9 cellular contexts compared by ENCODE assay signal in the genomic region with DNA sequence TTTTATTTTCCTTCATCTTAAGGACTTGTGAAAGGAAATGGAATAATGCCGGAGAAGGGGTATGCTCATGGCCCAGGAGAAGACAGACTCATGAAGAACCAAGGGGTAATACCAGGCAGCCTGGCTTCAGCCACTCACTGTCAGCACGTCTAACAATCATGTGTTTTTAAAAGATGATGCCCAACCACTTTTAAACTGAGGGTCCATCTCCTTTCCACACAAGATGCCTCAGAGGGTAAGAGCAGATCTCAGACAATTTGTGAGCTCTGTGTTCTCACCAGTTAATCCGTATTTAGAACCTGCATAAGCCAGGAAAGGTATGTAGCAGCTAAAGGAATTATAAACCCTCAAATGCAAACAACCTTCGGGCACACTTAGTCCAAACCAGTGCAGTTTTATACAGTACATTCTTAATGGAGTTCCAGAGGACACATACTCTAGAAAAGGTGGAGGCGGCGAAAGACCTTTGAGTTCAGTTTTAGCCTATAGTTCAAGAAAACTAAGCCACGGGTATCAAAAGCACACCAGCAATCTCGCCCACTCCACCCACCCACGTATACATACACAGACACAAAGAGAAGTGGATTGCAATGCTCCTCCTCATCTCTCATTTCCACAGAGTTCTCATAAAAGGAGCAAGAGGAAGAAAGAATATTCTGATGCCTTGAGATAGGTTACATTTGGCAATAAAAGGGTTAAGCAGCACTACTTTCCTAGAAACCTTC. TPM values are rescaled to one million over a fixed set of nuclear protein-coding genes. Genes with fewer than 3 reads are reported as not detected.
A peak's percentile ranks its signal among the peaks of the same experiment; 100 is the strongest.
DNase-seq lines count a peak whose midpoint lies in the region; ATAC-seq, FAIRE-seq and TF ChIP-seq lines count a peak whose summit lies in the region.
"Had no signal": no experiment of that assay in that cellular context is flagged by ENCODE, and none has a peak within 500 bp of the region (broad histone marks: within the 10 kb centered on the region; RNA-seq: fewer than 3 reads in every experiment).

No MANE protein-coding gene starts in this region.

- peaks cover 8 to 13% of the 10 kb centered on the region in 2 donors for H3K36me3 Mint-ChIP-seq in activated T-cell treated with anti-CD3 and anti-CD28 coated beads, Interleukin-2, amount 50 U/mL, for 72 hours (ENCODE audit: insufficient read depth in 2 of 2)
- H3K36me3 Mint-ChIP-seq in type B pancreatic cell: peaks cover 14% of the 10 kb centered on the region

- H3K9me3 ChIP-seq in keratinocyte (ENCODE audit: control insufficient read depth, low read depth, low read length): no peaks in the 10 kb centered on the region
- H3K9me3 ChIP-seq in Peyer's patch: no peaks in the 10 kb centered on the region

- peak; percentile 53 for DNase-seq in stimulated activated CD4-positive, alpha-beta T cell treated with anti-CD3 and anti-CD28 coated beads, Interleukin-2, amount 100 ng/mL, for 4 hours (ENCODE audit: low read depth)
- DNase-seq in stimulated activated CD4-positive, alpha-beta T cell treated with anti-CD3 and anti-CD28 coated beads, Interleukin-4, amount 100 ng/mL, for 24 hours: no peak
- no peak for DNase-seq in activated T-cell treated with anti-CD3 and anti-CD28 coated beads, Interleukin-2, amount 50 U/mL, for 72 hours
- DNase-seq in keratinocyte (ENCODE audit: low read depth, low spot score) (no peak), type B pancreatic cell (ENCODE audit: extremely low spot score, unreplicated experiment) (no peak), Peyer's patch (no peak), cerebellar nuclear complex (lab: John Stamatoyannopoulos, UW) (no peak)
- DNase-seq: NCI-H524 treated with DMSO at 0.1 percent for 48 hours had no signal

- H3K9me1 ChIP-seq in keratinocyte (ENCODE audit: control insufficient read depth, extremely low read depth, insufficient read depth, low read length): no peaks in the 10 kb centered on the region

- dilution Hi-C loops in keratinocyte (cut with MboI; ENCODE audit: extremely low pct_ligation_motif_present, low sequenced_read_pairs): no loop called here

- H3K27me3 Mint-ChIP-seq in activated T-cell treated with anti-CD3 and anti-CD28 coated beads, Interleukin-2, amount 50 U/mL, for 72 hours (ENCODE audit: low read depth): no peaks in the 10 kb centered on the region
- H3K27me3 Mint-ChIP-seq in type B pancreatic cell: no peaks in the 10 kb centered on the region

- FAIRE-seq in keratinocyte (lab: Jason Lieb, UNC): no peak

- TF ChIP-seq POLR2A in Peyer's patch (IDR thresholded peaks at IDR 0.05): no peak

- H4K20me1 ChIP-seq in keratinocyte (ENCODE audit: control insufficient read depth, extremely low read depth, insufficient read depth, low read length): peaks cover 6% of the 10 kb centered on the region

- H3K4me3 ChIP-seq in keratinocyte (ENCODE audit: control insufficient read depth in 2 of 3, extremely low read depth in 1 of 3, insufficient read depth in 2 of 3, low read depth in 1 of 3, low read length in 3 of 3): peak overlapping the region in 2 of 3 experiments; percentile 76 to 83
- H3K4me3 ChIP-seq in Peyer's patch: peak overlapping the region in 1 of 4 donors; percentile 80

- H3K79me2 ChIP-seq in keratinocyte (ENCODE audit: control insufficient read depth, insufficient read depth, low read length): peaks cover 74% of the 10 kb centered on the region

- H3K4me1 ChIP-seq in keratinocyte (ENCODE audit: control insufficient read depth, extremely low read depth, insufficient read depth, low read length): peaks cover 22% of the 10 kb centered on the region
- peaks cover 0 to 30% (median 5%) of the 10 kb centered on the region in 4 donors for H3K4me1 ChIP-seq in Peyer's patch

- H3K9ac ChIP-seq in keratinocyte (ENCODE audit: control insufficient read depth, extremely low read depth, insufficient read depth, low read length): no peak overlapping the region

- H3K36me3 ChIP-seq in keratinocyte (ENCODE audit: control insufficient read depth in 2 of 2, extremely low read depth in 1 of 2, insufficient read depth in 2 of 2, low read length in 2 of 2) (peaks cover 3 to 19% of the 10 kb centered on the region in 2 experiments), Peyer's patch (peaks cover 0 to 8% (median 0%) of the 10 kb centered on the region in 3 donors)

- peak overlapping the region; percentile 92 for H3K4me2 ChIP-seq in keratinocyte (ENCODE audit: control insufficient read depth, extremely low read depth, insufficient read depth, low read depth, low read length)

- TF ChIP-seq CTCF in keratinocyte (optimal IDR thresholded peaks at IDR 0.05 in 1 of 3, IDR thresholded peaks at IDR 0.05 in 1 of 3, conservative IDR thresholded peaks at IDR 0.05 in 1 of 3; ENCODE audit: extremely low read depth in 1 of 3, insufficient read depth in 2 of 3, low read length in 3 of 3) (no peak), type B pancreatic cell (conservative IDR thresholded peaks at IDR 0.05) (no peak), Peyer's patch (IDR thresholded peaks at IDR 0.05) (no peak)

- ATAC-seq in activated T-cell treated with anti-CD3 and anti-CD28 coated beads, Interleukin-2, amount 50 U/mL, for 72 hours (replicated peaks in 1 of 2): no peak
- ATAC-seq in HG02840 (IDR thresholded peaks at IDR 0.05; ENCODE audit: low FRiP score, unreplicated experiment): no peak

- H3K27ac Mint-ChIP-seq in activated T-cell treated with anti-CD3 and anti-CD28 coated beads, Interleukin-2, amount 50 U/mL, for 72 hours: peak overlapping the region; percentile 94
- H3K27ac Mint-ChIP-seq in type B pancreatic cell: no peak overlapping the region

- peak overlapping the region; percentile 92 to 98 for H3K4me3 Mint-ChIP-seq in activated T-cell treated with anti-CD3 and anti-CD28 coated beads, Interleukin-2, amount 50 U/mL, for 72 hours
- peak overlapping the region; percentile 97 for H3K4me3 Mint-ChIP-seq in type B pancreatic cell

- H3K27ac ChIP-seq in keratinocyte (ENCODE audit: control insufficient read depth, insufficient read depth, low read length) (no peak overlapping the region), Peyer's patch (peak overlapping the region in 2 of 4 donors; percentile 6 to 15)

- H2AFZ ChIP-seq in keratinocyte (ENCODE audit: control insufficient read depth, low read length): no peak overlapping the region

- H3K27me3 ChIP-seq in keratinocyte (ENCODE audit: control insufficient read depth, extremely low read depth, insufficient read depth, low read length) (no peaks in the 10 kb centered on the region), Peyer's patch (no peaks in the 10 kb centered on the region)

- H3K4me1 Mint-ChIP-seq in activated T-cell treated with anti-CD3 and anti-CD28 coated beads, Interleukin-2, amount 50 U/mL, for 72 hours (ENCODE audit: low read depth): peaks cover 66% of the 10 kb centered on the region
- H3K4me1 Mint-ChIP-seq in type B pancreatic cell (ENCODE audit: unreplicated experiment): peaks cover 32% of the 10 kb centered on the region

- H3K9me3 Mint-ChIP-seq in activated T-cell treated with anti-CD3 and anti-CD28 coated beads, Interleukin-2, amount 50 U/mL, for 72 hours: no peaks in the 10 kb centered on the region
- H3K9me3 Mint-ChIP-seq in type B pancreatic cell: no peaks in the 10 kb centered on the region

RNA-seq across cellular contexts. Expression of a gene that starts 2.6 kb away (rescaled TPM):
- 100 to 1,000 TPM; 162 to 165 TPM for total RNA-seq in activated T-cell treated with anti-CD3 and anti-CD28 coated beads, Interleukin-2, amount 50 U/mL, for 72 hours
- polyA plus RNA-seq in keratinocyte: 64.7 to 130 TPM (median 72.0 TPM) in 3 replicates
- 91.7 TPM for polyA plus RNA-seq in keratinocyte (2011; ENCODE audit: low read depth)
- polyA plus RNA-seq in keratinocyte (2011; cell fraction: cytosol; rRNA removed): 67.7 and 75.4 TPM in 2 replicates
- polyA plus RNA-seq in keratinocyte (2011; cell fraction: nucleus; rRNA removed): 293 and 301 TPM in 2 replicates
- 95.0 and 130 TPM in 2 replicates for polyA plus RNA-seq in keratinocyte (2012; ENCODE audit: low replicate concordance)
- polyA minus RNA-seq in keratinocyte: 205 to 374 TPM (median 259 TPM) in 3 replicates
- polyA minus RNA-seq in keratinocyte (2011; cell fraction: cytosol; rRNA and poly(A)+ RNA removed): 93.6 TPM
- 223 and 351 TPM in 2 replicates for polyA minus RNA-seq in keratinocyte (2011; cell fraction: nucleus; rRNA and poly(A)+ RNA removed)
- total RNA-seq in type B pancreatic cell (ENCODE audit: low replicate concordance) (79.6 and 103 TPM in 2 replicates), Peyer's patch (100 to 1,000 TPM in 2 of 4 donors, 10 to 100 TPM in 2; 98.2 to 115 (median 102) TPM)

RNA-seq across cellular contexts. Expression of a gene that starts 20.5 kb away (rescaled TPM):
- 10 to 100 TPM; 64.1 to 69.2 TPM for total RNA-seq in activated T-cell treated with anti-CD3 and anti-CD28 coated beads, Interleukin-2, amount 50 U/mL, for 72 hours
- 93.6 to 97.4 TPM (median 96.0 TPM) in 3 replicates for polyA plus RNA-seq in keratinocyte
- 55.2 TPM for polyA plus RNA-seq in keratinocyte (2011; ENCODE audit: low read depth)
- polyA plus RNA-seq in keratinocyte (2011; cell fraction: cytosol; rRNA removed): 86.5 and 89.9 TPM in 2 replicates
- 136 and 143 TPM in 2 replicates for polyA plus RNA-seq in keratinocyte (2011; cell fraction: nucleus; rRNA removed)
- polyA plus RNA-seq in keratinocyte (2012; ENCODE audit: low replicate concordance): 54.2 and 57.6 TPM in 2 replicates
- polyA minus RNA-seq in keratinocyte: 86.2 to 94.1 TPM (median 89.9 TPM) in 3 replicates
- polyA minus RNA-seq in keratinocyte (2011; cell fraction: cytosol; rRNA and poly(A)+ RNA removed): 50.8 TPM
- polyA minus RNA-seq in keratinocyte (2011; cell fraction: nucleus; rRNA and poly(A)+ RNA removed): 24.4 and 41.6 TPM in 2 replicates
- total RNA-seq in type B pancreatic cell (ENCODE audit: low replicate concordance) (65.8 and 87.8 TPM in 2 replicates), Peyer's patch (10 to 100 TPM; 31.2 to 55.6 (median 47.9) TPM)

RNA-seq across cellular contexts. Expression of a gene that starts 20.6 kb away (rescaled TPM):
- total RNA-seq in activated T-cell treated with anti-CD3 and anti-CD28 coated beads, Interleukin-2, amount 50 U/mL, for 72 hours: 10 to 100 TPM; 14.6 to 19.5 TPM
- polyA plus RNA-seq in keratinocyte: 8.9 to 11.1 TPM (median 10.2 TPM) in 3 replicates
- 3.4 TPM for polyA plus RNA-seq in keratinocyte (2011; ENCODE audit: low read depth)
- 5.1 and 8.9 TPM in 2 replicates for polyA plus RNA-seq in keratinocyte (2011; cell fraction: cytosol; rRNA removed)
- polyA plus RNA-seq in keratinocyte (2011; cell fraction: nucleus; rRNA removed): 19.4 and 22.7 TPM in 2 replicates
- 4.5 and 8.1 TPM in 2 replicates for polyA plus RNA-seq in keratinocyte (2012; ENCODE audit: low replicate concordance)
- 4.7 to 16.0 TPM (median 5.3 TPM) in 3 replicates for polyA minus RNA-seq in keratinocyte
- 9.2 TPM for polyA minus RNA-seq in keratinocyte (2011; cell fraction: cytosol; rRNA and poly(A)+ RNA removed)
- polyA minus RNA-seq in keratinocyte (2011; cell fraction: nucleus; rRNA and poly(A)+ RNA removed): 7.0 and 7.4 TPM in 2 replicates
- total RNA-seq in type B pancreatic cell (ENCODE audit: low replicate concordance): 6.9 and 8.1 TPM in 2 replicates
- total RNA-seq in Peyer's patch: 10 to 100 TPM in 3 of 4 donors, 1 to 10 TPM in 1; 8.0 to 13.2 (median 10.6) TPM

RNA-seq across cellular contexts. Expression of a gene that starts 35.1 kb away (rescaled TPM):
- 10 to 100 TPM; 54.1 to 61.1 TPM for total RNA-seq in activated T-cell treated with anti-CD3 and anti-CD28 coated beads, Interleukin-2, amount 50 U/mL, for 72 hours
- polyA plus RNA-seq in keratinocyte: 9.7 to 17.1 TPM (median 13.5 TPM) in 3 replicates
- 44.0 TPM for polyA plus RNA-seq in keratinocyte (2011; ENCODE audit: low read depth)
- 3.7 and 6.5 TPM in 2 replicates for polyA plus RNA-seq in keratinocyte (2011; cell fraction: cytosol; rRNA removed)
- 66.6 and 68.3 TPM in 2 replicates for polyA plus RNA-seq in keratinocyte (2011; cell fraction: nucleus; rRNA removed)
- polyA plus RNA-seq in keratinocyte (2012; ENCODE audit: low replicate concordance): 8.1 and 44.0 TPM in 2 replicates
- polyA minus RNA-seq in keratinocyte: 8.9 to 10.0 TPM (median 9.6 TPM) in 3 replicates
- polyA minus RNA-seq in keratinocyte (2011; cell fraction: cytosol; rRNA and poly(A)+ RNA removed): 8.6 TPM
- polyA minus RNA-seq in keratinocyte (2011; cell fraction: nucleus; rRNA and poly(A)+ RNA removed): 14.1 and 23.7 TPM in 2 replicates
- 28.5 and 29.4 TPM in 2 replicates for total RNA-seq in type B pancreatic cell (ENCODE audit: low replicate concordance)
- total RNA-seq in Peyer's patch: 100 to 1,000 TPM in 1 of 4 donors, 10 to 100 TPM in 3; 19.8 to 116 (median 45.7) TPM
